In the genomic region with DNA sequence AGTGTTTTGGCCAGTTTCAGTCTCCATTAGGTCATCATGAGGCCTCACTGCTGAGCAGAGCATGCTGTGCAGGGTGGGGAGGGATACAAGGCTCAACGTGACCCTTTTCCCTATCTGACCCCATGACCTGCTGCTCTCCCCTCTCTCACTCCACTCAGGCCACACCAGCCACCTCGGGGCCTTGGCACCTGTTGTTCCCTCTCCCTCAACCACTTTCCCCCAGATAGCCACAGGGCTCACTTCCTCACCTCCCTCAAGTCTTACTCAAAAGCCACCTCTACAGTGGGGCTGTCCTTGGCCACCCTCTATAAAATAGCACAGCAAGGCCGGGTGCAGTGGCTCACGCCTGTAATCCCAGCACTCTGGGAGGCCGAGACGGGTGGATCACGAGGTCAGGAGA, we compare ENCODE assay signal across 21 cellular contexts.
"Had no signal": no experiment of that assay in that cellular context is flagged by ENCODE, and none has a peak within 500 bp of the region (broad histone marks: within the 10 kb centered on the region; RNA-seq: fewer than 3 reads in every experiment).

No MANE protein-coding gene starts in this region.

- H3K36me3 ChIP-seq: sigmoid colon, spleen, thoracic aorta had no signal

- H3K27me3 Mint-ChIP-seq: activated CD4-positive, alpha-beta T cell treated with anti-CD3 and anti-CD28 coated beads for 36 hours; activated naive CD8-positive, alpha-beta T cell treated with anti-CD3 and anti-CD28 coated beads for 36 hours had no signal

- H3K4me3 Mint-ChIP-seq: activated CD4-positive, alpha-beta T cell treated with anti-CD3 and anti-CD28 coated beads for 36 hours; activated naive CD8-positive, alpha-beta T cell treated with anti-CD3 and anti-CD28 coated beads for 36 hours; activated T-helper 1 cell treated with anti-CD3 and anti-CD28 coated beads, Interleukin-12 subunit alpha, Interleukin-12 subunit beta, Interleukin-2, Interleukin-4 antibody, amounts not matched to agents 30 ng/mL and 10 ng/mL and 1 ng/mL, durations not matched to agents 14 hours and 24 hours and 36 hours; neural crest cell; stimulated activated memory B cell treated with anti-CD40 and anti-IgM and Interleukin-4, amounts not matched to agents 10 μg/mL and 1 μg/mL and 100 μg/mL, for 72 hours; T-helper 2 cell treated with Interferon-gamma antibody and Interleukin-4, amounts not matched to agents 5 μg/mL and 100 μg/mL, for 36 hours had no signal

- H3K36me3 Mint-ChIP-seq: activated naive CD8-positive, alpha-beta T cell treated with anti-CD3 and anti-CD28 coated beads for 36 hours; stimulated activated memory B cell treated with anti-CD40 and anti-IgM and Interleukin-4, amounts not matched to agents 10 μg/mL and 1 μg/mL and 100 μg/mL, for 72 hours had no signal

- H3K27ac Mint-ChIP-seq: activated CD4-positive, alpha-beta T cell treated with anti-CD3 and anti-CD28 coated beads for 36 hours; activated naive CD8-positive, alpha-beta T cell treated with anti-CD3 and anti-CD28 coated beads for 36 hours; activated T-helper 1 cell treated with anti-CD3 and anti-CD28 coated beads, Interleukin-12 subunit alpha, Interleukin-12 subunit beta, Interleukin-2, Interleukin-4 antibody, amounts not matched to agents 30 ng/mL and 10 ng/mL and 1 ng/mL, durations not matched to agents 14 hours and 24 hours and 36 hours; stimulated activated memory B cell treated with anti-CD40 and anti-IgM and Interleukin-4, amounts not matched to agents 10 μg/mL and 1 μg/mL and 100 μg/mL, for 72 hours; T-helper 2 cell treated with Interferon-gamma antibody and Interleukin-4, amounts not matched to agents 5 μg/mL and 100 μg/mL, for 36 hours had no signal

- H3K4me3 ChIP-seq: lung, sigmoid colon, spleen, thoracic aorta had no signal

- DNase-seq: activated CD4-positive, alpha-beta T cell treated with anti-CD3 and anti-CD28 coated beads for 36 hours; activated CD4-positive, alpha-beta T cell treated with anti-CD3 and anti-CD28 coated beads, Interleukin-2, amount 50 U/mL, for 48 hours; activated naive CD4-positive, alpha-beta T cell; activated naive CD8-positive, alpha-beta T cell treated with anti-CD3 and anti-CD28 coated beads for 36 hours; amniotic stem cell; central memory CD4-positive, alpha-beta T cell; dorsolateral prefrontal cortex; foreskin fibroblast; hippocampal formation; islet precursor cell; midbrain; sigmoid colon; spleen; stimulated activated CD4-positive, alpha-beta T cell treated with anti-CD3 and anti-CD28 coated beads, Interleukin-4, amount 100 ng/mL, for 4 hours had no signal

- H3K27ac ChIP-seq: epithelial cell of prostate, sigmoid colon, thoracic aorta had no signal

- H3K27me3 ChIP-seq: dorsolateral prefrontal cortex, sigmoid colon, spleen had no signal

- H3K9me3 ChIP-seq: sigmoid colon, spleen, thoracic aorta had no signal

- H3K9me3 Mint-ChIP-seq: activated naive CD8-positive, alpha-beta T cell treated with anti-CD3 and anti-CD28 coated beads for 36 hours; activated T-helper 1 cell treated with anti-CD3 and anti-CD28 coated beads, Interleukin-12 subunit alpha, Interleukin-12 subunit beta, Interleukin-2, Interleukin-4 antibody, amounts not matched to agents 30 ng/mL and 10 ng/mL and 1 ng/mL, durations not matched to agents 14 hours and 24 hours and 36 hours; neural crest cell; stimulated activated memory B cell treated with anti-CD40 and anti-IgM and Interleukin-4, amounts not matched to agents 10 μg/mL and 1 μg/mL and 100 μg/mL, for 72 hours; T-helper 2 cell treated with Interferon-gamma antibody and Interleukin-4, amounts not matched to agents 5 μg/mL and 100 μg/mL, for 36 hours had no signal
